Comparison of ENCODE assay signal across 9 cellular contexts in genomic region chr20:3046677-3047462, GRCh38. TPM values are rescaled to one million over a fixed set of nuclear protein-coding genes. Genes with fewer than 3 reads are reported as not detected.
DNase-seq lines count a peak whose midpoint lies in the region; TF ChIP-seq lines count a peak whose summit lies in the region.
"Had no signal": no experiment of that assay in that cellular context is flagged by ENCODE, and none has a peak within 500 bp of the region (broad histone marks: within the 10 kb centered on the region; RNA-seq: fewer than 3 reads in every experiment).

No MANE protein-coding gene starts in this region.

- no peaks in the 10 kb centered on the region for H3K9me2 ChIP-seq in neural cell (ENCODE audit: insufficient read depth, low read length)

- H3K27ac ChIP-seq in HUES6 (ENCODE audit: low read depth, low read length) (0 out of 2 replicates have a peak overlapping the region, but pooled peaks have one; percentile 89), SJCRH30 (no peak overlapping the region), neural cell (ENCODE audit: low read length) (peak overlapping the region; percentile 60)

- H2AFZ ChIP-seq in neural cell (ENCODE audit: low read depth, low read length): peak overlapping the region; percentile 27

- H3K9me3 ChIP-seq in HUES6 (ENCODE audit: control insufficient read depth, insufficient read depth, low read depth, low read length): no peaks in the 10 kb centered on the region
- H3K9me3 ChIP-seq in SJCRH30 (replicated peaks): no peaks in the 10 kb centered on the region
- H3K9me3 ChIP-seq in neural cell (ENCODE audit: low read length): no peaks in the 10 kb centered on the region

- H3K27me3 ChIP-seq in HUES6 (ENCODE audit: control insufficient read depth, insufficient read depth, low read length): no peaks in the 10 kb centered on the region
- H3K27me3 ChIP-seq in SJCRH30: no peaks in the 10 kb centered on the region
- no peaks in the 10 kb centered on the region for H3K27me3 ChIP-seq in neural cell (ENCODE audit: insufficient read depth, low read depth, low read length)

- H3K9ac ChIP-seq in HUES6 (ENCODE audit: low read length): peak overlapping the region; percentile 94
- H3K9ac ChIP-seq in neural cell (ENCODE audit: low read length): peak overlapping the region; percentile 76

- TF ChIP-seq EP300 in neural cell (conservative IDR thresholded peaks at IDR 0.05; ENCODE audit: poor library complexity, severe bottlenecking): no peak

- peak overlapping the region; percentile 98 for H3K4me3 ChIP-seq in HUES6 (ENCODE audit: low read depth, low read length)
- H3K4me3 ChIP-seq in SJCRH30: peak overlapping the region; percentile 95
- peak overlapping the region; percentile 70 for H3K4me3 ChIP-seq in epithelial cell of esophagus (ENCODE audit: low read length)
- peak overlapping the region; percentile 89 for H3K4me3 ChIP-seq in neural cell (ENCODE audit: low read length)

- peak overlapping the region; percentile 86 for H3K4me2 ChIP-seq in neural cell (ENCODE audit: low read length)

- TF ChIP-seq RAD21 in neural cell (conservative IDR thresholded peaks at IDR 0.05): no peak

- H3K79me2 ChIP-seq in neural cell (replicated peaks; ENCODE audit: insufficient read depth, low read length): peaks cover 6% of the 10 kb centered on the region

- no peaks in the 10 kb centered on the region for H4K20me1 ChIP-seq in neural cell (ENCODE audit: insufficient read depth)

- no peak for TF ChIP-seq CTCF in epithelial cell of esophagus (IDR thresholded peaks at IDR 0.05; ENCODE audit: insufficient read depth, low read depth, low read length, missing control alignments)
- no peak for TF ChIP-seq CTCF in neural cell (IDR thresholded peaks at IDR 0.05; ENCODE audit: poor library complexity, severe bottlenecking)

- H3K4me1 ChIP-seq in HUES6 (ENCODE audit: control insufficient read depth, insufficient read depth, low read length): peaks cover 16% of the 10 kb centered on the region
- H3K4me1 ChIP-seq in SJCRH30: peaks cover 8% of the 10 kb centered on the region

- DNase-seq in DMS53 treated with DMSO at 0.1 percent for 48 hours (lab: John Stamatoyannopoulos, UW; ENCODE audit: unreplicated experiment) (peak; percentile 19), SJCRH30 (no peak), epithelial cell of esophagus (ENCODE audit: low read depth) (peak; percentile 77), retina (no peak), NCI-H128 (lab: John Stamatoyannopoulos, UW; ENCODE audit: unreplicated experiment) (no peak)
- no peak for DNase-seq in stimulated activated naive CD4-positive, alpha-beta T cell (lab: John Stamatoyannopoulos, UW)

- H3F3A ChIP-seq in neural cell (ENCODE audit: insufficient read depth, low read length, poor library complexity, severe bottlenecking): no peaks in the 10 kb centered on the region

- H3K36me3 ChIP-seq in HUES6 (ENCODE audit: control insufficient read depth, insufficient read depth, low read length) (peaks cover 27% of the 10 kb centered on the region), SJCRH30 (peaks cover 12% of the 10 kb centered on the region; the same call in 1 of the 2 replicates), neural cell (ENCODE audit: insufficient read depth, low read length) (no peaks in the 10 kb centered on the region)

TF ChIP-seq in neural cell, 6 proteins besides CTCF, POLR2A, EP300 and RAD21:
- no peak for TF ChIP-seq SMC3 (conservative IDR thresholded peaks at IDR 0.05; ENCODE audit: poor library complexity)
- no peak for TF ChIP-seq POLR2AphosphoS5 (IDR thresholded peaks at IDR 0.05)
- no peak for TF ChIP-seq MXI1 (conservative IDR thresholded peaks at IDR 0.05; ENCODE audit: poor library complexity, severe bottlenecking)
- TF ChIP-seq TAF1 (IDR thresholded peaks at IDR 0.05; ENCODE audit: low read depth): no peak
- no peak for TF ChIP-seq EZH2 (IDR thresholded peaks at IDR 0.05; ENCODE audit: borderline replicate concordance, insufficient read depth, low read length, poor library complexity, severe bottlenecking)
- no peak for TF ChIP-seq REST (IDR thresholded peaks at IDR 0.05; ENCODE audit: borderline replicate concordance)

RNA-seq across cellular contexts. Expression of gene MRPS26, which starts 1.0 kb away (rescaled TPM):
- 46.2 and 46.5 TPM in 2 replicates for total RNA-seq in SJCRH30 (2014; rRNA removed; shearing (Covaris generic))
- polyA plus RNA-seq in neural cell: 134 and 142 TPM in 2 replicates
- polyA minus RNA-seq in neural cell: 45.5 and 46.8 TPM in 2 replicates

RNA-seq across cellular contexts. Expression of gene GNRH2, which starts 3.4 kb away (rescaled TPM):
- 0.43 TPM in 1 of 2 replicates, not detected in the other for total RNA-seq in SJCRH30 (2014; rRNA removed; shearing (Covaris generic))
- polyA plus RNA-seq in neural cell: 1.9 and 3.0 TPM in 2 replicates
- 0.97 and 1.0 TPM in 2 replicates for polyA minus RNA-seq in neural cell
- total RNA-seq: NCI-H460 had no signal

RNA-seq across cellular contexts. Expression of gene OXT, which starts 24.6 kb away (rescaled TPM):
- total RNA-seq in SJCRH30 (2014; rRNA removed; shearing (Covaris generic)): not detected in 2 replicates
- polyA plus RNA-seq in neural cell: not detected in 2 replicates
- polyA minus RNA-seq in neural cell: not detected in 2 replicates
- total RNA-seq: NCI-H460 had no signal

RNA-seq across cellular contexts. Expression of gene AVP, which starts 37.7 kb away (rescaled TPM):
- not detected in 2 replicates for total RNA-seq in SJCRH30 (2014; rRNA removed; shearing (Covaris generic))
- not detected in 2 replicates for polyA plus RNA-seq in neural cell
- not detected in 2 replicates for polyA minus RNA-seq in neural cell
- total RNA-seq: NCI-H460 had no signal

Comparison
In these comparisons a context has a peak if more than half of its experiments do, and no peak if none do; other contexts are left out.
1. DNase-seq: peak in DMS53 treated with DMSO at 0.1 percent for 48 hours (single experiment) and epithelial cell of esophagus (single experiment); none in SJCRH30 (0 of 2), retina (single experiment), stimulated activated naive CD4-positive, alpha-beta T cell (0 of 6) and NCI-H128 (single experiment).
2. Peak in every context shown above with its lines, with median percentiles within 50 percentile points of each other: H3K4me3 ChIP-seq.